ENCODE assay signal across 16 cellular contexts in the genomic region with DNA sequence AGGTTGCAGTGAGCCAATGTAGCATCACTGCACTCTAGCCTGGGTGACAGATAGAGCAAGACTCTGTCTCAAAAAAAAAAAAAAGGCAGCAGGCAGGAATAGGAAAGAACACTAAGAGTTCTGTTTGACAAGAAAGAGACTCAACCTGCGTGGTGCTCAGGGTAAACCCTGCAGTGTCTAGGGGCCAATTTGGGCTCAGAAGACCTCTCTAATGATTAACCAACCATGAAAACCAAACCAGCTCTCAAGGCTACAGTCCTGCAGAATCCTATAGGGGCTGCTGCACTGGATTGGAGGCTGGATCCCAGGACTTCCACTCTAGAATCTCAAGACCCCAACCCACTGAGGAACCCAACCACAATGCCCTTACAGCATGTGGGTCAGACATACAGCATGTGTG. TPM values are rescaled to one million over a fixed set of nuclear protein-coding genes. Genes with fewer than 3 reads are reported as not detected.
DNase-seq lines count a peak whose midpoint lies in the region; ATAC-seq and TF ChIP-seq lines count a peak whose summit lies in the region.
"Had no signal": no experiment of that assay in that cellular context is flagged by ENCODE, and none has a peak within 500 bp of the region (broad histone marks: within the 10 kb centered on the region; RNA-seq: fewer than 3 reads in every experiment).

No MANE protein-coding gene starts in this region.

- H3K27me3 Mint-ChIP-seq in activated T-cell treated with anti-CD3 and anti-CD28 coated beads, Interleukin-2, amount 50 U/mL, for 72 hours (ENCODE audit: low read depth), result no peaks in the 10 kb centered on the region
- peaks cover 16 to 23% of the 10 kb centered on the region in 2 donors for H3K27me3 Mint-ChIP-seq in natural killer cell treated with Interleukin-12 subunit alpha and Interleukin-12 subunit beta and Interleukin-15 and Interleukin-18, amount 100 ng/mL, for 72 hours

- peaks cover 54% of the 10 kb centered on the region for H3K27me3 ChIP-seq in smooth muscle cell (ENCODE audit: low read depth)
- H3K27me3 ChIP-seq: testis had no signal

- no peak overlapping the region for H3K4me2 ChIP-seq in smooth muscle cell

- 89% methylated on average over 1 of the region's 1 CpG for WGBS in smooth muscle cell (ENCODE audit: low lambda C conversion rate)

- no peak for TF ChIP-seq CTCF in smooth muscle cell (IDR thresholded peaks at IDR 0.05; ENCODE audit: borderline replicate concordance, insufficient read depth, poor library complexity, severe bottlenecking)

- no peaks in the 10 kb centered on the region for H3K9me3 ChIP-seq in smooth muscle cell (replicated peaks; ENCODE audit: low read depth)
- H3K9me3 ChIP-seq: gastrocnemius medialis, SJCRH30, testis had no signal

- H3K9me3 Mint-ChIP-seq in activated T-cell treated with anti-CD3 and anti-CD28 coated beads, Interleukin-2, amount 50 U/mL, for 72 hours, result no peaks in the 10 kb centered on the region
- H3K9me3 Mint-ChIP-seq in natural killer cell treated with Interleukin-12 subunit alpha and Interleukin-12 subunit beta and Interleukin-15 and Interleukin-18, amount 100 ng/mL, for 72 hours, result no peaks in the 10 kb centered on the region
- H3K9me3 Mint-ChIP-seq: GM23338, IgD-negative memory B cell, nephron had no signal

- no peak overlapping the region for H2AFZ ChIP-seq in smooth muscle cell (ENCODE audit: low read depth)
- H2AFZ ChIP-seq: GM23338 had no signal

- peak; percentile 27 for ATAC-seq in GM18870 (IDR thresholded peaks at IDR 0.05; ENCODE audit: unreplicated experiment)
- no peak for ATAC-seq in activated T-cell treated with anti-CD3 and anti-CD28 coated beads, Interleukin-2, amount 50 U/mL, for 72 hours (replicated peaks in 1 of 2)
- no peak for ATAC-seq in natural killer cell treated with Interleukin-12 subunit alpha and Interleukin-12 subunit beta and Interleukin-15 and Interleukin-18, amount 100 ng/mL, for 72 hours
- ATAC-seq: gastrocnemius medialis, GM23338 had no signal

- H3K27ac Mint-ChIP-seq in activated T-cell treated with anti-CD3 and anti-CD28 coated beads, Interleukin-2, amount 50 U/mL, for 72 hours, result no peak overlapping the region
- H3K27ac Mint-ChIP-seq in natural killer cell treated with Interleukin-12 subunit alpha and Interleukin-12 subunit beta and Interleukin-15 and Interleukin-18, amount 100 ng/mL, for 72 hours, result no peak overlapping the region
- H3K27ac Mint-ChIP-seq: GM23338, nephron had no signal

- no peaks in the 10 kb centered on the region for H3K79me2 ChIP-seq in smooth muscle cell (ENCODE audit: low read depth)

- peaks cover 18% of the 10 kb centered on the region for H3K4me1 ChIP-seq in smooth muscle cell (ENCODE audit: low read depth)
- H3K4me1 ChIP-seq: SJCRH30 had no signal

- no peak overlapping the region for H3K27ac ChIP-seq in smooth muscle cell (ENCODE audit: low read depth)
- H3K27ac ChIP-seq: gastrocnemius medialis, SJCRH30, testis had no signal

- peaks cover 77% of the 10 kb centered on the region for H3K4me1 Mint-ChIP-seq in activated T-cell treated with anti-CD3 and anti-CD28 coated beads, Interleukin-2, amount 50 U/mL, for 72 hours (ENCODE audit: low read depth)
- H3K4me1 Mint-ChIP-seq in natural killer cell treated with Interleukin-12 subunit alpha and Interleukin-12 subunit beta and Interleukin-15 and Interleukin-18, amount 100 ng/mL, for 72 hours (ENCODE audit: low read depth in 2 of 2), result peaks cover 36 to 43% of the 10 kb centered on the region in 2 donors

- H3K36me3 ChIP-seq in smooth muscle cell (ENCODE audit: low read depth), result no peaks in the 10 kb centered on the region
- H3K36me3 ChIP-seq: gastrocnemius medialis, SJCRH30 had no signal

- no peaks in the 10 kb centered on the region for H4K20me1 ChIP-seq in smooth muscle cell (ENCODE audit: low read depth)

- H3K4me3 ChIP-seq in smooth muscle cell, result no peak overlapping the region
- H3K4me3 ChIP-seq: gastrocnemius medialis, SJCRH30, testis had no signal

- no peaks in the 10 kb centered on the region for H3F3A ChIP-seq in smooth muscle cell (ENCODE audit: low read depth)

- H3K9ac ChIP-seq in smooth muscle cell (ENCODE audit: low read depth), result no peak overlapping the region

- peak overlapping the region; percentile 94 to 98 for H3K4me3 Mint-ChIP-seq in activated T-cell treated with anti-CD3 and anti-CD28 coated beads, Interleukin-2, amount 50 U/mL, for 72 hours
- H3K4me3 Mint-ChIP-seq in natural killer cell treated with Interleukin-12 subunit alpha and Interleukin-12 subunit beta and Interleukin-15 and Interleukin-18, amount 100 ng/mL, for 72 hours, result no peak overlapping the region
- H3K4me3 Mint-ChIP-seq: GM23338 had no signal

- peaks cover 5 to 7% of the 10 kb centered on the region in 2 donors for H3K36me3 Mint-ChIP-seq in activated T-cell treated with anti-CD3 and anti-CD28 coated beads, Interleukin-2, amount 50 U/mL, for 72 hours (ENCODE audit: insufficient read depth in 2 of 2)
- H3K36me3 Mint-ChIP-seq in natural killer cell treated with Interleukin-12 subunit alpha and Interleukin-12 subunit beta and Interleukin-15 and Interleukin-18, amount 100 ng/mL, for 72 hours, result no peaks in the 10 kb centered on the region

- DNase-seq in activated CD4-positive, alpha-beta T cell treated with anti-CD3 and anti-CD28 coated beads for 48 hours, result peak; percentile 12
- no peak for DNase-seq in activated CD4-positive, alpha-beta T cell treated with anti-CD3 and anti-CD28 coated beads, Interleukin-2, amount 50 U/mL, for 4 hours
- no peak for DNase-seq in activated T-cell treated with anti-CD3 and anti-CD28 coated beads, Interleukin-2, amount 50 U/mL, for 72 hours
- DNase-seq in natural killer cell treated with Interleukin-12 subunit alpha and Interleukin-12 subunit beta and Interleukin-15 and Interleukin-18, amount 100 ng/mL, for 72 hours (ENCODE audit: low spot score), result peak; percentile 54
- no peak for DNase-seq in NCI-H1048 (lab: John Stamatoyannopoulos, UW)
- no peak for DNase-seq in OCI-M1 (lab: John Stamatoyannopoulos, UW)
- DNase-seq in smooth muscle cell (lab: John Stamatoyannopoulos, UW; ENCODE audit: unreplicated experiment), result no peak
- DNase-seq: aorta, gastrocnemius medialis, NCI-H1105, SJCRH30, testis had no signal

RNA-seq across cellular contexts. Expression of a gene that starts 2.4 kb away (rescaled TPM):
- total RNA-seq in activated T-cell treated with anti-CD3 and anti-CD28 coated beads, Interleukin-2, amount 50 U/mL, for 72 hours, result 10 to 100 TPM; 35.1 to 39.4 TPM
- total RNA-seq in natural killer cell treated with Interleukin-12 subunit alpha and Interleukin-12 subunit beta and Interleukin-15 and Interleukin-18, amount 100 ng/mL, for 72 hours, result 10 to 100 TPM in 1 of 2 donors, 1 to 10 TPM in 1; 6.6 to 18.3 TPM
- 0.31 TPM in 1 of 2 replicates, not detected in the other for total RNA-seq in smooth muscle cell
- polyA plus RNA-seq in smooth muscle cell, result 0.11 and 1.1 TPM in 2 replicates

RNA-seq across cellular contexts. Expression of a gene that starts 27.0 kb away (rescaled TPM):
- total RNA-seq in activated T-cell treated with anti-CD3 and anti-CD28 coated beads, Interleukin-2, amount 50 U/mL, for 72 hours, result 1,000 to 10,000 TPM in 1 of 2 donors, 100 to 1,000 TPM in 1; 884 to 1,078 TPM
- total RNA-seq in natural killer cell treated with Interleukin-12 subunit alpha and Interleukin-12 subunit beta and Interleukin-15 and Interleukin-18, amount 100 ng/mL, for 72 hours, result 1,000 to 10,000 TPM; 1,502 to 3,073 TPM
- total RNA-seq in smooth muscle cell, result 7,008 and 8,051 TPM in 2 replicates
- polyA plus RNA-seq in smooth muscle cell, result 5,467 and 5,517 TPM in 2 replicates

Comparison
In these comparisons a context has a peak if more than half of its experiments do, and no peak if none do; other contexts are left out.
1. DNase-seq: peak in activated CD4-positive, alpha-beta T cell treated with anti-CD3 and anti-CD28 coated beads for 48 hours (single experiment) and natural killer cell treated with Interleukin-12 subunit alpha and Interleukin-12 subunit beta and Interleukin-15 and Interleukin-18, amount 100 ng/mL, for 72 hours (single experiment); none in activated CD4-positive, alpha-beta T cell treated with anti-CD3 and anti-CD28 coated beads, Interleukin-2, amount 50 U/mL, for 4 hours (0 of 2), activated T-cell treated with anti-CD3 and anti-CD28 coated beads, Interleukin-2, amount 50 U/mL, for 72 hours (0 of 2), NCI-H1048 (single experiment), OCI-M1 (single experiment) and smooth muscle cell (single experiment).